1 cellular context compared by ENCODE assay signal in the genomic region with DNA sequence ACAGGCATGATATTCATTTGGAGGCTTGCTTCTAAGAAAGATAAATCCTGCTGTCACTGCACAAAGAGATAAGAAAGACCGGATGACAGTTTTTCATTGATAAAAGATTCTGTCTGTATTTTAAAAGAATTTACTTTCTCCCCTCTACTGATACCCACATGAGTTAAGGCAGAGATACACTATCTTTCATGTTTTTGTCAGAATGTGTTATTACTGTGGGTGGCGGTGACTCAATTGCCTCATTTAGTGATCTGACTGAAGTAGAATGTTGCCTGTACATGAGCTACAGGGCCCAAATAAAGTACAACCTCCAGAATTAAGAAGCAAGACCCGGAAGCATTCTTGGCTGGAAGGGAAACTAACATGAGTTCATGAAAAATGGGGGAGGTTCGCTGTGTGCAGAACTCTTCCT.
TF ChIP-seq lines count a peak whose summit lies in the region.

No MANE protein-coding gene starts in this region.

TF ChIP-seq in K562, 482 proteins besides CTCF, POLR2A, EP300 and RAD21 (continued from another document):
- no peak for TF ChIP-seq ZNF134 (CRISPR knock-in tag; conservative IDR thresholded peaks at IDR 0.05)
- peak; percentile 25; the same call in 1 of the 2 replicates for TF ChIP-seq NCOR1 (IDR thresholded peaks at IDR 0.05)
- no peak for TF ChIP-seq MCM2 (IDR thresholded peaks at IDR 0.05; ENCODE audit: low read depth)
- no peak for TF ChIP-seq NUFIP1 (IDR thresholded peaks at IDR 0.05; ENCODE audit: partially characterized antibody)
- TF ChIP-seq, protein P1, sequence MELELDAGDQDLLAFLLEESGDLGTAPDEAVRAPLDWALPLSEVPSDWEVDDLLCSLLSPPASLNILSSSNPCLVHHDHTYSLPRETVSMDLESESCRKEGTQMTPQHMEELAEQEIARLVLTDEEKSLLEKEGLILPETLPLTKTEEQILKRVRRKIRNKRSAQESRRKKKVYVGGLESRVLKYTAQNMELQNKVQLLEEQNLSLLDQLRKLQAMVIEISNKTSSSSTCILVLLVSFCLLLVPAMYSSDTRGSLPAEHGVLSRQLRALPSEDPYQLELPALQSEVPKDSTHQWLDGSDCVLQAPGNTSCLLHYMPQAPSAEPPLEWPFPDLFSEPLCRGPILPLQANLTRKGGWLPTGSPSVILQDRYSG (tag; conservative IDR thresholded peaks at IDR 0.05; ENCODE audit: low read depth), result no peak
- TF ChIP-seq CHD4 (IDR thresholded peaks at IDR 0.05; ENCODE audit: insufficient read depth, insufficient replicate concordance, low read depth, low read length, poor library complexity, severe bottlenecking), result no peak
- TF ChIP-seq CSDE1 (IDR thresholded peaks at IDR 0.05), result no peak
- peak; percentile 82 for TF ChIP-seq ARID1B (IDR thresholded peaks at IDR 0.05)
- peak; percentile 51 for TF ChIP-seq CCNT2 (IDR thresholded peaks at IDR 0.05; ENCODE audit: borderline replicate concordance, extremely low read depth, insufficient read length, low read depth, low read length)
- TF ChIP-seq, protein P2, sequence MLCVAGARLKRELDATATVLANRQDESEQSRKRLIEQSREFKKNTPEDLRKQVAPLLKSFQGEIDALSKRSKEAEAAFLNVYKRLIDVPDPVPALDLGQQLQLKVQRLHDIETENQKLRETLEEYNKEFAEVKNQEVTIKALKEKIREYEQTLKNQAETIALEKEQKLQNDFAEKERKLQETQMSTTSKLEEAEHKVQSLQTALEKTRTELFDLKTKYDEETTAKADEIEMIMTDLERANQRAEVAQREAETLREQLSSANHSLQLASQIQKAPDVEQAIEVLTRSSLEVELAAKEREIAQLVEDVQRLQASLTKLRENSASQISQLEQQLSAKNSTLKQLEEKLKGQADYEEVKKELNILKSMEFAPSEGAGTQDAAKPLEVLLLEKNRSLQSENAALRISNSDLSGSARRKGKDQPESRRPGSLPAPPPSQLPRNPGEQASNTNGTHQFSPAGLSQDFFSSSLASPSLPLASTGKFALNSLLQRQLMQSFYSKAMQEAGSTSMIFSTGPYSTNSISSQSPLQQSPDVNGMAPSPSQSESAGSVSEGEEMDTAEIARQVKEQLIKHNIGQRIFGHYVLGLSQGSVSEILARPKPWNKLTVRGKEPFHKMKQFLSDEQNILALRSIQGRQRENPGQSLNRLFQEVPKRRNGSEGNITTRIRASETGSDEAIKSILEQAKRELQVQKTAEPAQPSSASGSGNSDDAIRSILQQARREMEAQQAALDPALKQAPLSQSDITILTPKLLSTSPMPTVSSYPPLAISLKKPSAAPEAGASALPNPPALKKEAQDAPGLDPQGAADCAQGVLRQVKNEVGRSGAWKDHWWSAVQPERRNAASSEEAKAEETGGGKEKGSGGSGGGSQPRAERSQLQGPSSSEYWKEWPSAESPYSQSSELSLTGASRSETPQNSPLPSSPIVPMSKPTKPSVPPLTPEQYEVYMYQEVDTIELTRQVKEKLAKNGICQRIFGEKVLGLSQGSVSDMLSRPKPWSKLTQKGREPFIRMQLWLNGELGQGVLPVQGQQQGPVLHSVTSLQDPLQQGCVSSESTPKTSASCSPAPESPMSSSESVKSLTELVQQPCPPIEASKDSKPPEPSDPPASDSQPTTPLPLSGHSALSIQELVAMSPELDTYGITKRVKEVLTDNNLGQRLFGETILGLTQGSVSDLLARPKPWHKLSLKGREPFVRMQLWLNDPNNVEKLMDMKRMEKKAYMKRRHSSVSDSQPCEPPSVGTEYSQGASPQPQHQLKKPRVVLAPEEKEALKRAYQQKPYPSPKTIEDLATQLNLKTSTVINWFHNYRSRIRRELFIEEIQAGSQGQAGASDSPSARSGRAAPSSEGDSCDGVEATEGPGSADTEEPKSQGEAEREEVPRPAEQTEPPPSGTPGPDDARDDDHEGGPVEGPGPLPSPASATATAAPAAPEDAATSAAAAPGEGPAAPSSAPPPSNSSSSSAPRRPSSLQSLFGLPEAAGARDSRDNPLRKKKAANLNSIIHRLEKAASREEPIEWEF (CRISPR knock-in tag; IDR thresholded peaks at IDR 0.05), result no peak
- TF ChIP-seq TEAD1 (CRISPR knock-in tag; IDR thresholded peaks at IDR 0.05), result 0 out of 4 replicates have a peak, but pooled peaks of 1 of the 2 experiments have one; percentile 15
- TF ChIP-seq SOX6 (IDR thresholded peaks at IDR 0.05), result peak; percentile 21; the same call in 1 of the 2 replicates
- TF ChIP-seq ZNF785 (CRISPR knock-in tag; IDR thresholded peaks at IDR 0.05), result no peak
- TF ChIP-seq ZSCAN29 (IDR thresholded peaks at IDR 0.05), result no peak
- no peak for TF ChIP-seq FOS (IDR thresholded peaks at IDR 0.05; ENCODE audit: extremely low read depth, insufficient read length)
- no peak for TF ChIP-seq YY1 (IDR thresholded peaks at IDR 0.05; ENCODE audit: borderline replicate concordance in 1 of 3, control insufficient read depth in 1 of 3, extremely low read depth in 1 of 3, insufficient read depth in 3 of 3, insufficient read length in 1 of 3, insufficient replicate concordance in 2 of 3, low read depth in 1 of 3, low read length in 2 of 3)
- TF ChIP-seq CBFA2T3 (IDR thresholded peaks at IDR 0.05), result peak; percentile 68
- TF ChIP-seq CTBP1 (IDR thresholded peaks at IDR 0.05; ENCODE audit: borderline replicate concordance), result no peak
- no peak for TF ChIP-seq MAFK (IDR thresholded peaks at IDR 0.05; ENCODE audit: low read length)
- no peak for TF ChIP-seq HDGF (IDR thresholded peaks at IDR 0.05)
- TF ChIP-seq, protein P3, sequence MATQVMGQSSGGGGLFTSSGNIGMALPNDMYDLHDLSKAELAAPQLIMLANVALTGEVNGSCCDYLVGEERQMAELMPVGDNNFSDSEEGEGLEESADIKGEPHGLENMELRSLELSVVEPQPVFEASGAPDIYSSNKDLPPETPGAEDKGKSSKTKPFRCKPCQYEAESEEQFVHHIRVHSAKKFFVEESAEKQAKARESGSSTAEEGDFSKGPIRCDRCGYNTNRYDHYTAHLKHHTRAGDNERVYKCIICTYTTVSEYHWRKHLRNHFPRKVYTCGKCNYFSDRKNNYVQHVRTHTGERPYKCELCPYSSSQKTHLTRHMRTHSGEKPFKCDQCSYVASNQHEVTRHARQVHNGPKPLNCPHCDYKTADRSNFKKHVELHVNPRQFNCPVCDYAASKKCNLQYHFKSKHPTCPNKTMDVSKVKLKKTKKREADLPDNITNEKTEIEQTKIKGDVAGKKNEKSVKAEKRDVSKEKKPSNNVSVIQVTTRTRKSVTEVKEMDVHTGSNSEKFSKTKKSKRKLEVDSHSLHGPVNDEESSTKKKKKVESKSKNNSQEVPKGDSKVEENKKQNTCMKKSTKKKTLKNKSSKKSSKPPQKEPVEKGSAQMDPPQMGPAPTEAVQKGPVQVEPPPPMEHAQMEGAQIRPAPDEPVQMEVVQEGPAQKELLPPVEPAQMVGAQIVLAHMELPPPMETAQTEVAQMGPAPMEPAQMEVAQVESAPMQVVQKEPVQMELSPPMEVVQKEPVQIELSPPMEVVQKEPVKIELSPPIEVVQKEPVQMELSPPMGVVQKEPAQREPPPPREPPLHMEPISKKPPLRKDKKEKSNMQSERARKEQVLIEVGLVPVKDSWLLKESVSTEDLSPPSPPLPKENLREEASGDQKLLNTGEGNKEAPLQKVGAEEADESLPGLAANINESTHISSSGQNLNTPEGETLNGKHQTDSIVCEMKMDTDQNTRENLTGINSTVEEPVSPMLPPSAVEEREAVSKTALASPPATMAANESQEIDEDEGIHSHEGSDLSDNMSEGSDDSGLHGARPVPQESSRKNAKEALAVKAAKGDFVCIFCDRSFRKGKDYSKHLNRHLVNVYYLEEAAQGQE (CRISPR knock-in tag; IDR thresholded peaks at IDR 0.05; ENCODE audit: low read depth), result no peak
- TF ChIP-seq, protein P4, sequence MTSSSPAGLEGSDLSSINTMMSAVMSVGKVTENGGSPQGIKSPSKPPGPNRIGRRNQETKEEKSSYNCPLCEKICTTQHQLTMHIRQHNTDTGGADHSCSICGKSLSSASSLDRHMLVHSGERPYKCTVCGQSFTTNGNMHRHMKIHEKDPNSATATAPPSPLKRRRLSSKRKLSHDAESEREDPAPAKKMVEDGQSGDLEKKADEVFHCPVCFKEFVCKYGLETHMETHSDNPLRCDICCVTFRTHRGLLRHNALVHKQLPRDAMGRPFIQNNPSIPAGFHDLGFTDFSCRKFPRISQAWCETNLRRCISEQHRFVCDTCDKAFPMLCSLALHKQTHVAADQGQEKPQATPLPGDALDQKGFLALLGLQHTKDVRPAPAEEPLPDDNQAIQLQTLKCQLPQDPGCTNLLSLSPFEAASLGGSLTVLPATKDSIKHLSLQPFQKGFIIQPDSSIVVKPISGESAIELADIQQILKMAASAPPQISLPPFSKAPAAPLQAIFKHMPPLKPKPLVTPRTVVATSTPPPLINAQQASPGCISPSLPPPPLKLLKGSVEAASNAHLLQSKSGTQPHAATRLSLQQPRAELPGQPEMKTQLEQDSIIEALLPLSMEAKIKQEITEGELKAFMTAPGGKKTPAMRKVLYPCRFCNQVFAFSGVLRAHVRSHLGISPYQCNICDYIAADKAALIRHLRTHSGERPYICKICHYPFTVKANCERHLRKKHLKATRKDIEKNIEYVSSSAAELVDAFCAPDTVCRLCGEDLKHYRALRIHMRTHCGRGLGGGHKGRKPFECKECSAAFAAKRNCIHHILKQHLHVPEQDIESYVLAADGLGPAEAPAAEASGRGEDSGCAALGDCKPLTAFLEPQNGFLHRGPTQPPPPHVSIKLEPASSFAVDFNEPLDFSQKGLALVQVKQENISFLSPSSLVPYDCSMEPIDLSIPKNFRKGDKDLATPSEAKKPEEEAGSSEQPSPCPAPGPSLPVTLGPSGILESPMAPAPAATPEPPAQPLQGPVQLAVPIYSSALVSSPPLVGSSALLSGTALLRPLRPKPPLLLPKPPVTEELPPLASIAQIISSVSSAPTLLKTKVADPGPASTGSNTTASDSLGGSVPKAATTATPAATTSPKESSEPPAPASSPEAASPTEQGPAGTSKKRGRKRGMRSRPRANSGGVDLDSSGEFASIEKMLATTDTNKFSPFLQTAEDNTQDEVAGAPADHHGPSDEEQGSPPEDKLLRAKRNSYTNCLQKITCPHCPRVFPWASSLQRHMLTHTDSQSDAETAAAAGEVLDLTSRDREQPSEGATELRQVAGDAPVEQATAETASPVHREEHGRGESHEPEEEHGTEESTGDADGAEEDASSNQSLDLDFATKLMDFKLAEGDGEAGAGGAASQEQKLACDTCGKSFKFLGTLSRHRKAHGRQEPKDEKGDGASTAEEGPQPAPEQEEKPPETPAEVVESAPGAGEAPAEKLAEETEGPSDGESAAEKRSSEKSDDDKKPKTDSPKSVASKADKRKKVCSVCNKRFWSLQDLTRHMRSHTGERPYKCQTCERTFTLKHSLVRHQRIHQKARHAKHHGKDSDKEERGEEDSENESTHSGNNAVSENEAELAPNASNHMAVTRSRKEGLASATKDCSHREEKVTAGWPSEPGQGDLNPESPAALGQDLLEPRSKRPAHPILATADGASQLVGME (CRISPR knock-in tag; IDR thresholded peaks at IDR 0.05), result no peak
- TF ChIP-seq, protein P5, sequence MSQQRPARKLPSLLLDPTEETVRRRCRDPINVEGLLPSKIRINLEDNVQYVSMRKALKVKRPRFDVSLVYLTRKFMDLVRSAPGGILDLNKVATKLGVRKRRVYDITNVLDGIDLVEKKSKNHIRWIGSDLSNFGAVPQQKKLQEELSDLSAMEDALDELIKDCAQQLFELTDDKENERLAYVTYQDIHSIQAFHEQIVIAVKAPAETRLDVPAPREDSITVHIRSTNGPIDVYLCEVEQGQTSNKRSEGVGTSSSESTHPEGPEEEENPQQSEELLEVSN (IDR thresholded peaks at IDR 0.05; ENCODE audit: borderline replicate concordance in 1 of 2, extremely low read depth in 1 of 2, insufficient read depth in 1 of 2, insufficient read length in 1 of 2, low read depth in 1 of 2, low read length in 1 of 2, poor library complexity in 1 of 2, severe bottlenecking in 1 of 2), result no peak
- TF ChIP-seq CXXC5 (CRISPR knock-in tag; IDR thresholded peaks at IDR 0.05), result no peak
- TF ChIP-seq, protein P6, sequence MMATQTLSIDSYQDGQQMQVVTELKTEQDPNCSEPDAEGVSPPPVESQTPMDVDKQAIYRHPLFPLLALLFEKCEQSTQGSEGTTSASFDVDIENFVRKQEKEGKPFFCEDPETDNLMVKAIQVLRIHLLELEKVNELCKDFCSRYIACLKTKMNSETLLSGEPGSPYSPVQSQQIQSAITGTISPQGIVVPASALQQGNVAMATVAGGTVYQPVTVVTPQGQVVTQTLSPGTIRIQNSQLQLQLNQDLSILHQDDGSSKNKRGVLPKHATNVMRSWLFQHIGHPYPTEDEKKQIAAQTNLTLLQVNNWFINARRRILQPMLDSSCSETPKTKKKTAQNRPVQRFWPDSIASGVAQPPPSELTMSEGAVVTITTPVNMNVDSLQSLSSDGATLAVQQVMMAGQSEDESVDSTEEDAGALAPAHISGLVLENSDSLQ (IDR thresholded peaks at IDR 0.05), result peak; percentile 82
- TF ChIP-seq MIER1 (IDR thresholded peaks at IDR 0.05; ENCODE audit: low read depth), result no peak
- no peak for TF ChIP-seq MYBL2 (IDR thresholded peaks at IDR 0.05; ENCODE audit: low read depth)
- no peak for TF ChIP-seq MYBL2 (CRISPR knock-in tag; IDR thresholded peaks at IDR 0.05; ENCODE audit: borderline replicate concordance)
- peak; percentile 50 for TF ChIP-seq CBFA2T2 (conservative IDR thresholded peaks at IDR 0.05)
- TF ChIP-seq NR2C2 (CRISPR knock-in tag; IDR thresholded peaks at IDR 0.05), result no peak
- peak; percentile 83 for TF ChIP-seq NR2C2 (tag; IDR thresholded peaks at IDR 0.05)
- TF ChIP-seq NFE2L1 (tag; IDR thresholded peaks at IDR 0.05; ENCODE audit: borderline replicate concordance, low read depth), result no peak
- TF ChIP-seq, protein P7, sequence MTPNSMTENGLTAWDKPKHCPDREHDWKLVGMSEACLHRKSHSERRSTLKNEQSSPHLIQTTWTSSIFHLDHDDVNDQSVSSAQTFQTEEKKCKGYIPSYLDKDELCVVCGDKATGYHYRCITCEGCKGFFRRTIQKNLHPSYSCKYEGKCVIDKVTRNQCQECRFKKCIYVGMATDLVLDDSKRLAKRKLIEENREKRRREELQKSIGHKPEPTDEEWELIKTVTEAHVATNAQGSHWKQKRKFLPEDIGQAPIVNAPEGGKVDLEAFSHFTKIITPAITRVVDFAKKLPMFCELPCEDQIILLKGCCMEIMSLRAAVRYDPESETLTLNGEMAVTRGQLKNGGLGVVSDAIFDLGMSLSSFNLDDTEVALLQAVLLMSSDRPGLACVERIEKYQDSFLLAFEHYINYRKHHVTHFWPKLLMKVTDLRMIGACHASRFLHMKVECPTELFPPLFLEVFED (CRISPR knock-in tag; conservative IDR thresholded peaks at IDR 0.05), result no peak
- TF ChIP-seq POLR2H (tag; IDR thresholded peaks at IDR 0.05; ENCODE audit: low read depth), result no peak
- TF ChIP-seq HMG20B (CRISPR knock-in tag; IDR thresholded peaks at IDR 0.05), result no peak
- no peak for TF ChIP-seq NFXL1 (CRISPR knock-in tag; IDR thresholded peaks at IDR 0.05)
- TF ChIP-seq, protein P8, sequence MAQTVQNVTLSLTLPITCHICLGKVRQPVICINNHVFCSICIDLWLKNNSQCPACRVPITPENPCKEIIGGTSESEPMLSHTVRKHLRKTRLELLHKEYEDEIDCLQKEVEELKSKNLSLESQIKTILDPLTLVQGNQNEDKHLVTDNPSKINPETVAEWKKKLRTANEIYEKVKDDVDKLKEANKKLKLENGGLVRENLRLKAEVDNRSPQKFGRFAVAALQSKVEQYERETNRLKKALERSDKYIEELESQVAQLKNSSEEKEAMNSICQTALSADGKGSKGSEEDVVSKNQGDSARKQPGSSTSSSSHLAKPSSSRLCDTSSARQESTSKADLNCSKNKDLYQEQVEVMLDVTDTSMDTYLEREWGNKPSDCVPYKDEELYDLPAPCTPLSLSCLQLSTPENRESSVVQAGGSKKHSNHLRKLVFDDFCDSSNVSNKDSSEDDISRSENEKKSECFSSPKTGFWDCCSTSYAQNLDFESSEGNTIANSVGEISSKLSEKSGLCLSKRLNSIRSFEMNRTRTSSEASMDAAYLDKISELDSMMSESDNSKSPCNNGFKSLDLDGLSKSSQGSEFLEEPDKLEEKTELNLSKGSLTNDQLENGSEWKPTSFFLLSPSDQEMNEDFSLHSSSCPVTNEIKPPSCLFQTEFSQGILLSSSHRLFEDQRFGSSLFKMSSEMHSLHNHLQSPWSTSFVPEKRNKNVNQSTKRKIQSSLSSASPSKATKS (CRISPR knock-in tag; IDR thresholded peaks at IDR 0.05), result no peak
